1 cellular context compared by ENCODE assay signal in the genomic region with DNA sequence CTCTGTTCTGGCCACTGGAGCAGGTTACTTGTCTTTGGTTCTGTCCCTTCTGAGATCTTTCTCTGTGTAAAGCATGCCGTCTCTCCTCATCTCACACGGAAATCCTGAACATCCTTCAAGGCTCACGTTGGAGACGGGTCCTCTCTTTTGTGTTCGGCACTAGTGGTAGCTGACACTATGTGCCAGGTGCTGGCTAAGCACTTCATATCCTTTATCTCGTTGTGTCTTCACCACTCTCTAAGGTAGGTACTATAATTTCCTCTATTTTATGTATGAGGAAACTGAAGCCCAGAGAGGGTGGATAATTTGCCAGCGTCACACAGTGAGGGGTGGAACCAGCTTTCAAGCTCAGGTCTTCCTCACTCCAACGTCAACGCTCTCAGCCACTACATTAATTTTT.
TF ChIP-seq lines count a peak whose summit lies in the region.

No MANE protein-coding gene starts in this region.

TF ChIP-seq in endothelial cell of umbilical vein, 7 proteins besides CTCF, POLR2A, EP300 and RAD21 (continued from another document):
- TF ChIP-seq FOS (IDR thresholded peaks at IDR 0.05; ENCODE audit: borderline replicate concordance, insufficient read depth, low read length) (no peak), MAX (IDR thresholded peaks at IDR 0.05; ENCODE audit: insufficient read depth, insufficient read length) (no peak), JUN (IDR thresholded peaks at IDR 0.05; ENCODE audit: borderline replicate concordance, insufficient read depth, insufficient read length, low read depth) (no peak)
